Comparison of ENCODE assay signal across 24 cellular contexts in genomic region chr12:29709056-29709455, GRCh38.
A peak's percentile ranks its signal among the peaks of the same experiment; 100 is the strongest.
DNase-seq lines count a peak whose midpoint lies in the region; FAIRE-seq and TF ChIP-seq lines count a peak whose summit lies in the region.
"Had no signal": no experiment of that assay in that cellular context is flagged by ENCODE, and none has a peak within 500 bp of the region (broad histone marks: within the 10 kb centered on the region; RNA-seq: fewer than 3 reads in every experiment).

No MANE protein-coding gene starts in this region.

- no peak overlapping the region for H3K9ac ChIP-seq in mammary epithelial cell (ENCODE audit: insufficient read depth, low read length)

- no peaks in the 10 kb centered on the region for H3K27me3 Mint-ChIP-seq in MCF 10A (ENCODE audit: insufficient read depth, unreplicated experiment)

- BruUV-seq in MCF 10A (replicated peaks; lab: Mats Ljungman, UMichigan) (no TSS peak), mammary epithelial cell (replicated peaks; lab: Mats Ljungman, UMichigan) (no TSS peak)

- H2AFZ ChIP-seq in mammary epithelial cell (ENCODE audit: low read depth, low read length): no peak overlapping the region

- TF ChIP-seq CTCF in MCF 10A (IDR thresholded peaks at IDR 0.05; ENCODE audit: unreplicated experiment): no peak
- TF ChIP-seq CTCF in mammary epithelial cell (conservative IDR thresholded peaks at IDR 0.05 in 1 of 2, IDR thresholded peaks at IDR 0.05 in 1 of 2; ENCODE audit: extremely low read depth in 1 of 2, insufficient read depth in 1 of 2, low read depth in 1 of 2, low read length in 2 of 2): no peak
- no peak for TF ChIP-seq CTCF in bronchial epithelial cell (IDR thresholded peaks at IDR 0.05; ENCODE audit: insufficient read depth, low read length, severe bottlenecking)
- TF ChIP-seq CTCF in testis (IDR thresholded peaks at IDR 0.05): no peak

- no peaks in the 10 kb centered on the region for H4K20me1 ChIP-seq in mammary epithelial cell (ENCODE audit: insufficient read depth, low read length)

- intact Hi-C loops in MCF 10A (cut with micrococcal nuclease) (no loop called here), mammary epithelial cell (cut with micrococcal nuclease) (no loop called here), testis (cut with DNase I; ENCODE audit: low total_unique reads) (no loop called here)

- no peak overlapping the region for H3K4me2 ChIP-seq in mammary epithelial cell (ENCODE audit: insufficient read depth, low read depth, low read length)
- H3K4me2 ChIP-seq: A549 had no signal

- no peak for TF ChIP-seq POLR2A in testis (IDR thresholded peaks at IDR 0.05)

- DNase-seq in MCF 10A (ENCODE audit: unreplicated experiment): no peak
- DNase-seq in mammary epithelial cell: no peak
- DNase-seq in bronchial epithelial cell (ENCODE audit: low read depth): peak; percentile 44
- peak; percentile 28 for DNase-seq in iris pigment epithelial cell (ENCODE audit: low read depth)
- DNase-seq in testis: peak; percentile 43
- DNase-seq in cortex of kidney (lab: John Stamatoyannopoulos, UW): no peak
- DNase-seq in NCI-H1048 (lab: John Stamatoyannopoulos, UW): no peak
- DNase-seq in DMS53 treated with DMSO at 0.1 percent for 48 hours (lab: John Stamatoyannopoulos, UW; ENCODE audit: unreplicated experiment): no peak
- DNase-seq: BE2C, DMS79 treated with DMSO at 0.1 percent for 48 hours, H7, Kasumi-1, MG63, NCI-H146, NCI-H2029, NCI-H524 treated with DMSO at 0.1 percent for 48 hours, NCI-H82, PC-3, RPMI8226, SHP77 had no signal

- dilution Hi-C loops in mammary epithelial cell (cut with HindIII; ENCODE audit: low sequenced_read_pairs): no loop called here

- H3K9me3 Mint-ChIP-seq in MCF 10A (ENCODE audit: unreplicated experiment): no peaks in the 10 kb centered on the region

- no peaks in the 10 kb centered on the region for H3K9me3 ChIP-seq in mammary epithelial cell (replicated peaks; ENCODE audit: insufficient read depth, low read length)
- H3K9me3 ChIP-seq in testis: no peaks in the 10 kb centered on the region
- H3K9me3 ChIP-seq: A549, BE2C, MG63 had no signal

- no peak overlapping the region for H3K4me3 Mint-ChIP-seq in MCF 10A (ENCODE audit: unreplicated experiment)

- H3K36me3 Mint-ChIP-seq in MCF 10A (ENCODE audit: insufficient read depth, unreplicated experiment): peaks cover 83% of the 10 kb centered on the region

- FAIRE-seq in bronchial epithelial cell (lab: Jason Lieb, UNC): no peak
- FAIRE-seq: A549, D721Med, GM12878 had no signal

- H3K27ac Mint-ChIP-seq in MCF 10A (ENCODE audit: low read depth, unreplicated experiment): peak overlapping the region; percentile 69

- H3K27ac ChIP-seq in mammary epithelial cell (ENCODE audit: insufficient read depth, low read depth, low read length): no peak overlapping the region
- no peak overlapping the region for H3K27ac ChIP-seq in testis
- H3K27ac ChIP-seq: A549, SK-N-MC had no signal

- POLR2A ChIA-PET in MCF 10A (lab: Yijun Ruan, JAX): no interaction called here

- H3K4me1 ChIP-seq in mammary epithelial cell (ENCODE audit: insufficient read depth, low read length): peaks cover 22% of the 10 kb centered on the region
- H3K4me1 ChIP-seq in testis: peaks cover 8% of the 10 kb centered on the region
- H3K4me1 ChIP-seq: A549 had no signal

- H3K4me3 ChIP-seq in mammary epithelial cell (replicated peaks in 1 of 3; ENCODE audit: insufficient read depth in 1 of 3, low read depth in 2 of 3, low read length in 3 of 3) (no peak overlapping the region), bronchial epithelial cell (ENCODE audit: low read depth, low read length) (no peak overlapping the region), testis (no peak overlapping the region)
- H3K4me3 ChIP-seq: A549, GM12878, MG63, SK-N-MC had no signal

- no peaks in the 10 kb centered on the region for H3K36me3 ChIP-seq in mammary epithelial cell (ENCODE audit: insufficient read depth, low read length)
- no peaks in the 10 kb centered on the region for H3K36me3 ChIP-seq in bronchial epithelial cell (ENCODE audit: control insufficient read depth, insufficient read depth, low read length)
- H3K36me3 ChIP-seq in testis (ENCODE audit: low read depth, missing control alignments): no peaks in the 10 kb centered on the region
- H3K36me3 ChIP-seq: BE2C, MG63 had no signal

- CTCF ChIA-PET in MCF 10A (lab: Yijun Ruan, JAX) (interaction anchor here (0.5 to 0.7 kb wide), 2 partner anchors 35 to 63 kb away, joined by 3 read pairs; no protein-coding TSS in a partner anchor), mammary epithelial cell (lab: Charles Lee; ENCODE audit: low non-redundant PET) (no interaction called here)

- in situ Hi-C loops in mammary epithelial cell (cut with MboI; ENCODE audit: low sequenced_read_pairs in 2 of 2): no loop called here

- H3K27me3 ChIP-seq in mammary epithelial cell (ENCODE audit: insufficient read depth, low read length) (no peaks in the 10 kb centered on the region), bronchial epithelial cell (ENCODE audit: control insufficient read depth, insufficient read depth, low read length) (no peaks in the 10 kb centered on the region), testis (no peaks in the 10 kb centered on the region)
- H3K27me3 ChIP-seq: BE2C, MG63 had no signal

- H3K4me1 Mint-ChIP-seq in MCF 10A (ENCODE audit: insufficient read depth, unreplicated experiment): peaks cover 72% of the 10 kb centered on the region

- H3K79me2 ChIP-seq in mammary epithelial cell (ENCODE audit: insufficient read depth, low read length): no peaks in the 10 kb centered on the region

Comparison
In these comparisons a context has a peak if more than half of its experiments do, and no peak if none do; other contexts are left out.
1. DNase-seq: peak in bronchial epithelial cell (single experiment), iris pigment epithelial cell (single experiment) and testis (single experiment); none in MCF 10A (single experiment), mammary epithelial cell (single experiment), cortex of kidney (single experiment), NCI-H1048 (single experiment) and DMS53 treated with DMSO at 0.1 percent for 48 hours (single experiment).